Comparison of ENCODE assay signal across 7 cellular contexts in genomic region chr7:34906266-34906850, GRCh38.
A peak's percentile ranks its signal among the peaks of the same experiment; 100 is the strongest.
DNase-seq lines count a peak whose midpoint lies in the region; ATAC-seq and TF ChIP-seq lines count a peak whose summit lies in the region.
"Not testable (repeated sequence)": the region's sequence is repeated elsewhere in the genome, so short reads cannot be mapped to it uniquely, and the experiment has no call there.

No MANE protein-coding gene starts in this region.

- not testable (repeated sequence) for H3K9me3 Mint-ChIP-seq in GM23338; T-helper 2 cell treated with Interferon-gamma antibody and Interleukin-4, amounts not matched to agents 5 μg/mL and 100 μg/mL, for 36 hours; activated naive CD4-positive, alpha-beta T cell treated with anti-CD3 and anti-CD28 coated beads for 36 hours; endodermal cell

- H3K79me2 ChIP-seq in GM23338 (replicated peaks; ENCODE audit: insufficient read depth) = not testable (repeated sequence)

- H3K4me3 Mint-ChIP-seq in GM23338 (peak overlapping the region; percentile 59), endodermal cell (peak overlapping the region; percentile 69)
- peak overlapping the region; percentile 47 for H3K4me3 Mint-ChIP-seq in T-helper 2 cell treated with Interferon-gamma antibody and Interleukin-4, amounts not matched to agents 5 μg/mL and 100 μg/mL, for 36 hours
- peak overlapping the region; percentile 36 for H3K4me3 Mint-ChIP-seq in activated naive CD4-positive, alpha-beta T cell treated with anti-CD3 and anti-CD28 coated beads for 36 hours

- peak overlapping the region; percentile 79 for H3K4me2 ChIP-seq in GM23338

- not testable (repeated sequence) for ATAC-seq in GM23338

- not testable (repeated sequence) for H3K27me3 Mint-ChIP-seq in GM23338 (ENCODE audit: insufficient read depth, low read depth, poor library complexity); endodermal cell (ENCODE audit: insufficient read depth)
- peaks cover 19% of the 10 kb centered on the region for H3K27me3 Mint-ChIP-seq in T-helper 2 cell treated with Interferon-gamma antibody and Interleukin-4, amounts not matched to agents 5 μg/mL and 100 μg/mL, for 36 hours (ENCODE audit: low read depth)
- peaks cover 11% of the 10 kb centered on the region for H3K27me3 Mint-ChIP-seq in activated naive CD4-positive, alpha-beta T cell treated with anti-CD3 and anti-CD28 coated beads for 36 hours (ENCODE audit: low read depth)

- TF ChIP-seq CTCF in GM23338 (conservative IDR thresholded peaks at IDR 0.05; ENCODE audit: low read depth in 2 of 2); endodermal cell (conservative IDR thresholded peaks at IDR 0.05); kidney epithelial cell (IDR thresholded peaks at IDR 0.05; ENCODE audit: insufficient read depth, low read length, poor library complexity, severe bottlenecking); retinal pigment epithelial cell (conservative IDR thresholded peaks at IDR 0.05; ENCODE audit: low read depth, low read length): not testable (repeated sequence)

- WGBS in endodermal cell (ENCODE audit: insufficient coverage in 1 of 2, insufficient read length in 1 of 2), 2 experiments = 61 to 69% methylated on average over 15 to 30 of the region's 30 CpGs

- not testable (repeated sequence) for H3K27ac ChIP-seq in GM23338 (ENCODE audit: low read depth); endodermal cell (ENCODE audit: low read depth, low read length)

- H3K9me3 ChIP-seq in endodermal cell (ENCODE audit: control insufficient read depth, low read length) = not testable (repeated sequence)

- peak overlapping the region; percentile 63 for H3K4me3 ChIP-seq in GM23338
- not testable (repeated sequence) for H3K4me3 ChIP-seq in endodermal cell (ENCODE audit: low read length)
- H3K4me3 ChIP-seq in kidney epithelial cell (ENCODE audit: low read depth, low read length) = peak overlapping the region; percentile 43
- H3K4me3 ChIP-seq in retinal pigment epithelial cell (ENCODE audit: low read length) = peak overlapping the region; percentile 38

- not testable (repeated sequence) for H3K27ac Mint-ChIP-seq in GM23338; T-helper 2 cell treated with Interferon-gamma antibody and Interleukin-4, amounts not matched to agents 5 μg/mL and 100 μg/mL, for 36 hours; activated naive CD4-positive, alpha-beta T cell treated with anti-CD3 and anti-CD28 coated beads for 36 hours
- peak overlapping the region; percentile 77 for H3K27ac Mint-ChIP-seq in endodermal cell

- H3K4me1 ChIP-seq in GM23338 (ENCODE audit: insufficient read depth) = peaks cover 11% of the 10 kb centered on the region
- H3K4me1 ChIP-seq in endodermal cell (ENCODE audit: control insufficient read depth, insufficient read depth, low read length) = not testable (repeated sequence)

- not testable (repeated sequence) for H3K36me3 ChIP-seq in GM23338 (ENCODE audit: insufficient read depth); endodermal cell (ENCODE audit: control insufficient read depth, insufficient read depth, low read length); kidney epithelial cell (ENCODE audit: control insufficient read depth, insufficient read depth, low read length)

- H2AFZ ChIP-seq in GM23338 = peak overlapping the region; percentile 90

- CTCF ChIA-PET in activated naive CD4-positive, alpha-beta T cell treated with anti-CD3 and anti-CD28 coated beads for 36 hours (lab: Charles Lee) = not testable (repeated sequence)

- not testable (repeated sequence) for H4K20me1 ChIP-seq in GM23338 (replicated peaks; ENCODE audit: insufficient read depth)

- intact Hi-C loops in activated naive CD4-positive, alpha-beta T cell treated with anti-CD3 and anti-CD28 coated beads for 36 hours (cut with micrococcal nuclease) = not testable (repeated sequence)

- H3K4me1 Mint-ChIP-seq in GM23338 = peaks cover 12% of the 10 kb centered on the region
- not testable (repeated sequence) for H3K4me1 Mint-ChIP-seq in T-helper 2 cell treated with Interferon-gamma antibody and Interleukin-4, amounts not matched to agents 5 μg/mL and 100 μg/mL, for 36 hours (ENCODE audit: low read depth); activated naive CD4-positive, alpha-beta T cell treated with anti-CD3 and anti-CD28 coated beads for 36 hours (ENCODE audit: low read depth); endodermal cell

- not testable (repeated sequence) for H3K36me3 Mint-ChIP-seq in GM23338 (ENCODE audit: low read depth); T-helper 2 cell treated with Interferon-gamma antibody and Interleukin-4, amounts not matched to agents 5 μg/mL and 100 μg/mL, for 36 hours (ENCODE audit: low read depth); activated naive CD4-positive, alpha-beta T cell treated with anti-CD3 and anti-CD28 coated beads for 36 hours (ENCODE audit: low read depth); endodermal cell (ENCODE audit: low read depth)

- DNase-seq in GM23338 (ENCODE audit: low spot score) = peak; percentile 51
- peak; percentile 15 for DNase-seq in NCI-H2171 treated with DMSO at 0.1 percent for 48 hours (lab: John Stamatoyannopoulos, UW)
- not testable (repeated sequence) for DNase-seq in T-helper 2 cell treated with Interferon-gamma antibody and Interleukin-4, amounts not matched to agents 5 μg/mL and 100 μg/mL, for 36 hours (ENCODE audit: low spot score); activated naive CD4-positive, alpha-beta T cell treated with anti-CD3 and anti-CD28 coated beads for 36 hours; kidney epithelial cell (ENCODE audit: low read depth); retinal pigment epithelial cell (ENCODE audit: low read depth)
- DNase-seq in endodermal cell = peak; percentile 73

- H3F3A ChIP-seq in GM23338 (replicated peaks; ENCODE audit: low read depth) = not testable (repeated sequence)

- H3K9ac ChIP-seq in endodermal cell (ENCODE audit: extremely low read depth, low read length, poor library complexity, severe bottlenecking) = not testable (repeated sequence)

- H3K9me2 ChIP-seq in GM23338 (ENCODE audit: insufficient read depth) = not testable (repeated sequence)

- H3K27me3 ChIP-seq in GM23338 (ENCODE audit: insufficient read depth); endodermal cell (ENCODE audit: control insufficient read depth, insufficient read depth, low read length, poor library complexity, severe bottlenecking); kidney epithelial cell (ENCODE audit: control insufficient read depth, insufficient read depth, low read length): not testable (repeated sequence)
